16 cellular contexts compared by ENCODE assay signal in genomic region chr9:133842174-133842573, GRCh38.
DNase-seq lines count a peak whose midpoint lies in the region; ATAC-seq lines count a peak whose summit lies in the region.
"Had no signal": no experiment of that assay in that cellular context is flagged by ENCODE, and none has a peak within 500 bp of the region (broad histone marks: within the 10 kb centered on the region; RNA-seq: fewer than 3 reads in every experiment).

No MANE protein-coding gene starts in this region.

- peak overlapping the region; percentile 59 for H3K27ac Mint-ChIP-seq in stimulated activated naive B cell treated with anti-CD40 and anti-IgM and Interleukin-4, amounts not matched to agents 10 μg/mL and 1 μg/mL and 100 μg/mL, for 72 hours
- H3K27ac Mint-ChIP-seq: activated naive CD8-positive, alpha-beta T cell treated with anti-CD3 and anti-CD28 coated beads, Interleukin-2, amount 10 ng/mL, durations not matched to agents 7 days and 5 days; naive thymus-derived CD8-positive, alpha-beta T cell had no signal

- H3K4me1 Mint-ChIP-seq in stimulated activated naive B cell treated with anti-CD40 and anti-IgM and Interleukin-4, amounts not matched to agents 10 μg/mL and 1 μg/mL and 100 μg/mL, for 72 hours, result peaks cover 43 to 74% of the 10 kb centered on the region in 2 donors
- H3K4me1 Mint-ChIP-seq: activated naive CD8-positive, alpha-beta T cell treated with anti-CD3 and anti-CD28 coated beads, Interleukin-2, amount 10 ng/mL, durations not matched to agents 7 days and 5 days had no signal

- H3K27me3 Mint-ChIP-seq in stimulated activated naive B cell treated with anti-CD40 and anti-IgM and Interleukin-4, amounts not matched to agents 10 μg/mL and 1 μg/mL and 100 μg/mL, for 72 hours, result no peaks in the 10 kb centered on the region
- H3K27me3 Mint-ChIP-seq: activated naive CD8-positive, alpha-beta T cell treated with anti-CD3 and anti-CD28 coated beads, Interleukin-2, amount 10 ng/mL, durations not matched to agents 7 days and 5 days had no signal

- H3K9me3 Mint-ChIP-seq in stimulated activated naive B cell treated with anti-CD40 and anti-IgM and Interleukin-4, amounts not matched to agents 10 μg/mL and 1 μg/mL and 100 μg/mL, for 72 hours, result no peaks in the 10 kb centered on the region
- H3K9me3 Mint-ChIP-seq: activated naive CD8-positive, alpha-beta T cell treated with anti-CD3 and anti-CD28 coated beads, Interleukin-2, amount 10 ng/mL, durations not matched to agents 7 days and 5 days; naive thymus-derived CD8-positive, alpha-beta T cell had no signal

- H3K4me3 Mint-ChIP-seq in stimulated activated naive B cell treated with anti-CD40 and anti-IgM and Interleukin-4, amounts not matched to agents 10 μg/mL and 1 μg/mL and 100 μg/mL, for 72 hours, result no peak overlapping the region
- H3K4me3 Mint-ChIP-seq: activated naive CD8-positive, alpha-beta T cell treated with anti-CD3 and anti-CD28 coated beads, Interleukin-2, amount 10 ng/mL, durations not matched to agents 7 days and 5 days; naive thymus-derived CD8-positive, alpha-beta T cell had no signal

- ATAC-seq in stimulated activated naive B cell treated with anti-CD40 and anti-IgM and Interleukin-4, amounts not matched to agents 10 μg/mL and 1 μg/mL and 100 μg/mL, for 72 hours (replicated peaks), result no peak
- ATAC-seq in GM18909 (IDR thresholded peaks at IDR 0.05; ENCODE audit: poor library complexity, unreplicated experiment), result no peak
- ATAC-seq: naive thymus-derived CD8-positive, alpha-beta T cell; Panc1 had no signal

- peak; percentile 62 for DNase-seq in NCI-H748 (lab: John Stamatoyannopoulos, UW; ENCODE audit: unreplicated experiment)
- DNase-seq in NCI-H748 treated with DMSO at 0.1 percent for 48 hours (lab: John Stamatoyannopoulos, UW), result no peak
- peak; percentile 80 for DNase-seq in NCI-H510A treated with DMSO at 0.1 percent for 48 hours (lab: John Stamatoyannopoulos, UW)
- DNase-seq in left kidney (ENCODE audit: low read depth, low spot score), result peak; percentile 84
- DNase-seq in stimulated activated naive B cell treated with anti-CD40 and anti-IgM and Interleukin-4, amounts not matched to agents 10 μg/mL and 1 μg/mL and 100 μg/mL, for 72 hours, result no peak
- DNase-seq in NOMO-1 treated with DMSO at 0.1 percent for 48 hours (lab: John Stamatoyannopoulos, UW; ENCODE audit: unreplicated experiment), result no peak
- no peak for DNase-seq in effector CD8-positive, alpha-beta T cell (lab: John Stamatoyannopoulos, UW)
- DNase-seq: activated naive CD8-positive, alpha-beta T cell treated with anti-CD3 and anti-CD28 coated beads, Interleukin-2, amount 10 ng/mL, durations not matched to agents 7 days and 5 days; caudate nucleus; EL; MM.1S; naive thymus-derived CD8-positive, alpha-beta T cell; retina; stimulated activated CD4-positive, alpha-beta T cell treated with anti-CD3 and anti-CD28 coated beads, Interleukin-2, amount 100 ng/mL, for 48 hours had no signal

- H3K36me3 Mint-ChIP-seq in stimulated activated naive B cell treated with anti-CD40 and anti-IgM and Interleukin-4, amounts not matched to agents 10 μg/mL and 1 μg/mL and 100 μg/mL, for 72 hours, result peaks cover 26 to 38% of the 10 kb centered on the region in 2 donors
- H3K36me3 Mint-ChIP-seq: activated naive CD8-positive, alpha-beta T cell treated with anti-CD3 and anti-CD28 coated beads, Interleukin-2, amount 10 ng/mL, durations not matched to agents 7 days and 5 days had no signal

Comparison
In these comparisons a context has a peak if more than half of its experiments do, and no peak if none do; other contexts are left out.
1. DNase-seq: peak in NCI-H748 (single experiment), NCI-H510A treated with DMSO at 0.1 percent for 48 hours (single experiment) and left kidney (single experiment); none in NCI-H748 treated with DMSO at 0.1 percent for 48 hours (single experiment), stimulated activated naive B cell treated with anti-CD40 and anti-IgM and Interleukin-4, amounts not matched to agents 10 μg/mL and 1 μg/mL and 100 μg/mL, for 72 hours (single experiment), NOMO-1 treated with DMSO at 0.1 percent for 48 hours (single experiment) and effector CD8-positive, alpha-beta T cell (single experiment).